In genomic region chr5:82277613-82277986, GRCh38 we compare ENCODE assay signal across 8 cellular contexts. TPM values are rescaled to one million over a fixed set of nuclear protein-coding genes. Genes with fewer than 3 reads are reported as not detected.
DNase-seq lines count a peak whose midpoint lies in the region; ATAC-seq, FAIRE-seq and TF ChIP-seq lines count a peak whose summit lies in the region.

No MANE protein-coding gene starts in this region.

- H3K9me3 Mint-ChIP-seq in activated naive CD4-positive, alpha-beta T cell treated with anti-CD3 and anti-CD28 coated beads, Interleukin-2, amount 50 U/mL, for 24 hours: no peaks in the 10 kb centered on the region

- H3K27ac ChIP-seq in heart left ventricle: peak overlapping the region; percentile 75 to 92 (median 90)
- peak overlapping the region; percentile 85 for H3K27ac ChIP-seq in substantia nigra (ENCODE audit: low read depth, low read length, poor library complexity, severe bottlenecking)

- DNase-seq in heart left ventricle: no peak
- DNase-seq in Right ventricle myocardium inferior (ENCODE audit: missing footprints): no peak
- DNase-seq in iris pigment epithelial cell (ENCODE audit: low read depth): peak; percentile 9
- DNase-seq in substantia nigra (lab: John Stamatoyannopoulos, UW): no peak
- DNase-seq in H54 (ENCODE audit: insufficient read length, low spot score): no peak
- DNase-seq in SK-N-DZ (ENCODE audit: low spot score): no peak
- no peak for DNase-seq in NOMO-1 treated with dmso at 0.1 percent for 144 hours (lab: John Stamatoyannopoulos, UW; ENCODE audit: unreplicated experiment)

- no peak for ATAC-seq in heart left ventricle
- no peak for ATAC-seq in Right ventricle myocardium inferior

- TF ChIP-seq POLR2A in heart left ventricle (IDR thresholded peaks at IDR 0.05) (no peak), H54 (IDR thresholded peaks at IDR 0.05; ENCODE audit: low read depth, low read length) (no peak)

- 2 to 5% (median 3%) methylated on average over 15 of the region's 15 CpGs for WGBS in heart left ventricle, 4 donors

- H3K9me3 ChIP-seq in heart left ventricle: no peaks in the 10 kb centered on the region

- peak overlapping the region; percentile 100 for H3K4me3 Mint-ChIP-seq in activated naive CD4-positive, alpha-beta T cell treated with anti-CD3 and anti-CD28 coated beads, Interleukin-2, amount 50 U/mL, for 24 hours

- peaks cover 40% of the 10 kb centered on the region for H3K36me3 Mint-ChIP-seq in activated naive CD4-positive, alpha-beta T cell treated with anti-CD3 and anti-CD28 coated beads, Interleukin-2, amount 50 U/mL, for 24 hours

- H3K27ac Mint-ChIP-seq in activated naive CD4-positive, alpha-beta T cell treated with anti-CD3 and anti-CD28 coated beads, Interleukin-2, amount 50 U/mL, for 24 hours: peak overlapping the region; percentile 100

- H3K27me3 Mint-ChIP-seq in activated naive CD4-positive, alpha-beta T cell treated with anti-CD3 and anti-CD28 coated beads, Interleukin-2, amount 50 U/mL, for 24 hours: no peaks in the 10 kb centered on the region

- H3K4me1 ChIP-seq in heart left ventricle: peaks cover 0 to 29% (median 14%) of the 10 kb centered on the region in 12 donors

- H3K4me3 ChIP-seq in heart left ventricle: peak overlapping the region; percentile 64 to 99 (median 87)

- intact Hi-C loops in heart left ventricle (cut with DNase I) (loop anchor here in 1 of 10 donors (5.0 kb wide), 1 partner anchor 305 kb away; the partner anchor contains the start of gene ATG10), Right ventricle myocardium inferior (cut with DNase I) (no loop called here)

- H3K27me3 ChIP-seq in heart left ventricle: no peaks in the 10 kb centered on the region

- H3K4me1 Mint-ChIP-seq in activated naive CD4-positive, alpha-beta T cell treated with anti-CD3 and anti-CD28 coated beads, Interleukin-2, amount 50 U/mL, for 24 hours: peaks cover 57% of the 10 kb centered on the region

- peaks cover 5 to 43% (median 32%) of the 10 kb centered on the region in 9 donors for H3K36me3 ChIP-seq in heart left ventricle

- FAIRE-seq in H54 (lab: Jason Lieb, UNC): no peak

- TF ChIP-seq CTCF in heart left ventricle (IDR thresholded peaks at IDR 0.05): no peak

RNA-seq across cellular contexts. Expression of gene RPS23, which starts 0.6 kb away (rescaled TPM):
- total RNA-seq in heart left ventricle (1,000 to 10,000 TPM in 7 of 9 donors, 100 to 1,000 TPM in 2; 969 to 1,672 (median 1,220) TPM), Right ventricle myocardium inferior (1,242 TPM)
- polyA plus RNA-seq in heart left ventricle: 1,000 to 10,000 TPM; 1,640 to 2,612 TPM
- 5,699 and 6,256 TPM in 2 replicates for polyA plus RNA-seq in SK-N-DZ (2014; cell fraction: cytosol; rRNA removed)
- polyA plus RNA-seq in SK-N-DZ (2014; cell fraction: nucleus; rRNA removed): 3,292 and 5,165 TPM in 2 replicates
